1 cellular context compared by ENCODE assay signal in genomic region chr1:212558665-212559480, GRCh38.
TF ChIP-seq lines count a peak whose summit lies in the region.

No MANE protein-coding gene starts in this region.

TF ChIP-seq in K562, 482 proteins besides CTCF, POLR2A, EP300 and RAD21 (continued from another document and continues in another):
- no peak for TF ChIP-seq SRSF1 (IDR thresholded peaks at IDR 0.05; ENCODE audit: low read depth, low read length)
- TF ChIP-seq STAT5B (CRISPR knock-in tag; IDR thresholded peaks at IDR 0.05), result no peak
- no peak for TF ChIP-seq ZNF277 (CRISPR knock-in tag; IDR thresholded peaks at IDR 0.05; ENCODE audit: borderline replicate concordance)
- TF ChIP-seq MLLT1 (IDR thresholded peaks at IDR 0.05), result 0 out of 4 replicates have a peak, but pooled peaks of 1 of the 2 experiments have one; percentile 8
- peak in 1 of 3 experiments; percentile 56; a peak in 1 of 6 replicates for TF ChIP-seq ZBTB11 (CRISPR knock-in tag; IDR thresholded peaks at IDR 0.05)
- TF ChIP-seq MAFF (IDR thresholded peaks at IDR 0.05; ENCODE audit: low read length), result peak; percentile 28; the same call in 1 of the 2 replicates
- TF ChIP-seq ZNF318 (IDR thresholded peaks at IDR 0.05; ENCODE audit: borderline replicate concordance in 1 of 2, low read depth in 1 of 2), result peak in 1 of 2 experiments; percentile 92; a peak in 2 of 4 replicates
- 0 out of 2 replicates have a peak, but pooled peaks have one; percentile 74 for TF ChIP-seq KDM2B (CRISPR knock-in tag; IDR thresholded peaks at IDR 0.05)
- TF ChIP-seq HMGN3 (IDR thresholded peaks at IDR 0.05; ENCODE audit: borderline replicate concordance, extremely low read depth, insufficient read length, low read depth, low read length), result peak; percentile 99
- peak; percentile 99 for TF ChIP-seq JUN (IDR thresholded peaks at IDR 0.05; ENCODE audit: borderline replicate concordance, low read depth, low read length)
- TF ChIP-seq JUN (CRISPR knock-in tag; IDR thresholded peaks at IDR 0.05; ENCODE audit: borderline replicate concordance), result peak; percentile 98
- TF ChIP-seq SUPT5H (IDR thresholded peaks at IDR 0.05), result peak; percentile 75
- TF ChIP-seq FOXP4 (CRISPR knock-in tag; IDR thresholded peaks at IDR 0.05; ENCODE audit: borderline replicate concordance), result peak; percentile 14; the same call in 1 of the 2 replicates
- TF ChIP-seq CEBPB (tag; IDR thresholded peaks at IDR 0.05), result peak; percentile 79
- TF ChIP-seq SMARCB1 (IDR thresholded peaks at IDR 0.05; ENCODE audit: insufficient read length, low read depth), result no peak
- no peak for TF ChIP-seq ZBTB1 (CRISPR knock-in tag; IDR thresholded peaks at IDR 0.05; ENCODE audit: borderline replicate concordance, low read depth)
- no peak for TF ChIP-seq PRDM10 (IDR thresholded peaks at IDR 0.05; ENCODE audit: partially characterized antibody)
- TF ChIP-seq RBM14 (IDR thresholded peaks at IDR 0.05; ENCODE audit: borderline replicate concordance, insufficient read depth, low read depth, low read length), result no peak
- no peak for TF ChIP-seq GTF2A2 (tag; IDR thresholded peaks at IDR 0.05)
- TF ChIP-seq SRSF3 (IDR thresholded peaks at IDR 0.05; ENCODE audit: insufficient read depth, low read length), result no peak
- 0 out of 2 replicates have a peak, but pooled peaks have one; percentile 29 for TF ChIP-seq HLTF (IDR thresholded peaks at IDR 0.05)
- TF ChIP-seq ZNF445 (CRISPR knock-in tag; IDR thresholded peaks at IDR 0.05; ENCODE audit: low read depth), result no peak
- no peak for TF ChIP-seq ZBTB34 (CRISPR knock-in tag; IDR thresholded peaks at IDR 0.05)
- TF ChIP-seq TOE1 (IDR thresholded peaks at IDR 0.05; ENCODE audit: borderline replicate concordance), result peak; percentile 79
- TF ChIP-seq TOE1 (CRISPR knock-in tag; IDR thresholded peaks at IDR 0.05; ENCODE audit: borderline replicate concordance, low read depth), result no peak
- peak; percentile 16 to 40; a peak in 2 of 4 replicates for TF ChIP-seq TRIM24 (IDR thresholded peaks at IDR 0.05)
- peak; percentile 100 for TF ChIP-seq ATF7 (IDR thresholded peaks at IDR 0.05)
- TF ChIP-seq LCOR (CRISPR knock-in tag; IDR thresholded peaks at IDR 0.05), result peak; percentile 83; the same call in 1 of the 2 replicates
